8 cellular contexts compared by ENCODE assay signal in the genomic region with DNA sequence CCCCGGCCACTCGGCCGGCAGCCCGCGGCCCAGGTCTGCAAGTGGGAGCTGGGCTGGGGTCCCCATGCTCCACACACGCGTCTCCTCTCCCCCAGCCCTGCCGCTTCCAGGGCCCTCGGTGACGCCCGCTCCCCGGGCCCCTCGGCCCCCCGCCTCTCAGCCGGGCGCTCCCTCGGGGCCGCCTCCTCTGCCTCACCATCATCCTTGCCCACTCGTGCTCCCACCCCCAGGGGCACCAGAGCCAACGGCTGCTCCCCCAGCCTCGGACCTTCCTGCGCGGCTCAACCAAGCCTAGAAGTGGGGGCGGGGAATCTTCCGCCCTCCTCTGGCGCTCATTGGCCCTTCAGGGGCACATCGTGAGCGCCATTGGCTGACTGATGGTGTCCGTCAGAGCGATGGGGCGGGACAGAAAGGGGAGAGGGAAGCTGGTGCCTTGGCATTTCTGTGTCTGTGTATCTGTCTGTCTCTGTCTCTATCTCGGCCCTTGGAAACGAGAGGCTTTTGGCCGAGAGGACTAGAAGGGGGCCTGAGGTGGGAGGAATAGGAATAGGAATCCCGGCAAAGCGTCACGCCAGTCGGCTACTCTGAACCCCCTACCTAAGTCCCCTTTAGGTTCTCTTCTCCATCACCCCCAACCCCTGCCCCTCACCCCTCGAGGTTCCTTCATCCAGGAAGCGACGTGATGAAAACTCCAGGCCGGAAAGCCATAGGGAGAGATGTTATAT.
DNase-seq lines count a peak whose midpoint lies in the region; TF ChIP-seq lines count a peak whose summit lies in the region.

No MANE protein-coding gene starts in this region.

- H3K9me3 Mint-ChIP-seq in HFFc6 = no peaks in the 10 kb centered on the region
- H3K9me3 Mint-ChIP-seq in activated naive CD4-positive, alpha-beta T cell treated with anti-CD3 and anti-CD28 coated beads, Interleukin-2, amount 10 ng/mL, durations not matched to agents 7 days and 5 days = no peaks in the 10 kb centered on the region

- H3K36me3 Mint-ChIP-seq in HFFc6 (ENCODE audit: low read depth) = peaks cover 4% of the 10 kb centered on the region
- H3K36me3 Mint-ChIP-seq in activated naive CD4-positive, alpha-beta T cell treated with anti-CD3 and anti-CD28 coated beads, Interleukin-2, amount 10 ng/mL, durations not matched to agents 7 days and 5 days = peaks cover 9% of the 10 kb centered on the region

- H3K4me1 Mint-ChIP-seq in HFFc6 (ENCODE audit: low read depth) = peaks cover 19% of the 10 kb centered on the region
- peaks cover 24% of the 10 kb centered on the region for H3K4me1 Mint-ChIP-seq in activated naive CD4-positive, alpha-beta T cell treated with anti-CD3 and anti-CD28 coated beads, Interleukin-2, amount 10 ng/mL, durations not matched to agents 7 days and 5 days

- under 1% methylated on average over 22 of the region's 42 CpGs for WGBS in suprapubic skin

- H3K4me3 Mint-ChIP-seq in HFFc6 = peak overlapping the region; percentile 99
- H3K4me3 Mint-ChIP-seq in activated naive CD4-positive, alpha-beta T cell treated with anti-CD3 and anti-CD28 coated beads, Interleukin-2, amount 10 ng/mL, durations not matched to agents 7 days and 5 days = peak overlapping the region; percentile 100

- no peaks in the 10 kb centered on the region for H3K9me3 ChIP-seq in suprapubic skin

- no peaks in the 10 kb centered on the region for H3K27me3 ChIP-seq in suprapubic skin

- peak overlapping the region; percentile 97 for H3K4me3 ChIP-seq in suprapubic skin

- peaks cover 6% of the 10 kb centered on the region for H3K27me3 Mint-ChIP-seq in HFFc6 (ENCODE audit: insufficient read depth)
- H3K27me3 Mint-ChIP-seq in activated naive CD4-positive, alpha-beta T cell treated with anti-CD3 and anti-CD28 coated beads, Interleukin-2, amount 10 ng/mL, durations not matched to agents 7 days and 5 days = peaks cover 4% of the 10 kb centered on the region

- H3K36me3 ChIP-seq in suprapubic skin = no peaks in the 10 kb centered on the region

- H3K27ac ChIP-seq in suprapubic skin = peak overlapping the region; percentile 84

- TF ChIP-seq EP300 in suprapubic skin (IDR thresholded peaks at IDR 0.05) = no peak

- CTCF ChIA-PET in activated naive CD4-positive, alpha-beta T cell treated with anti-CD3 and anti-CD28 coated beads, Interleukin-2, amount 10 ng/mL, durations not matched to agents 7 days and 5 days (lab: Charles Lee) = no interaction called here

- in situ Hi-C loops in SK-MEL-5 (cut with HindIII; ENCODE audit: low pct_unique_long_range_greater_than_20kb, low sequenced_read_pairs) = no loop called here

- TF ChIP-seq CTCF in HFFc6 (IDR thresholded peaks at IDR 0.05) = peak; percentile 32
- no peak for TF ChIP-seq CTCF in suprapubic skin (IDR thresholded peaks at IDR 0.05)

- peak overlapping the region; percentile 96 for H3K27ac Mint-ChIP-seq in HFFc6
- peak overlapping the region; percentile 97 for H3K27ac Mint-ChIP-seq in activated naive CD4-positive, alpha-beta T cell treated with anti-CD3 and anti-CD28 coated beads, Interleukin-2, amount 10 ng/mL, durations not matched to agents 7 days and 5 days

- peak; percentile 78 for DNase-seq in GM04504 (ENCODE audit: low read depth)
- peak; percentile 90 for DNase-seq in HFFc6
- peak; percentile 95 for DNase-seq in NAMALWA (ENCODE audit: low spot score)
- peak; percentile 94 for DNase-seq in SK-MEL-5 (ENCODE audit: low read depth, low spot score)
- DNase-seq in activated naive CD4-positive, alpha-beta T cell treated with anti-CD3 and anti-CD28 coated beads, Interleukin-2, amount 10 ng/mL, durations not matched to agents 7 days and 5 days = peak; percentile 95
- DNase-seq in globus pallidus (ENCODE audit: low spot score) = peak; percentile 92
- peak; percentile 46 to 95 (median 86) for DNase-seq in nucleus accumbens (lab: John Stamatoyannopoulos, UW)
- DNase-seq in suprapubic skin (ENCODE audit: low spot score in 2 of 2) = peak; percentile 95 to 96

- TF ChIP-seq POLR2A in suprapubic skin (IDR thresholded peaks at IDR 0.05) = no peak

- H3K4me1 ChIP-seq in suprapubic skin = peaks cover 22% of the 10 kb centered on the region

Comparison
In these comparisons a context has a peak if more than half of its experiments do, and no peak if none do; other contexts are left out.
1. Peak in every context shown above with its lines: DNase-seq, H3K4me3 ChIP-seq and H3K27ac ChIP-seq.